In genomic region chr19:2345794-2346663, GRCh38 we compare ENCODE assay signal across 11 cellular contexts. TPM values are rescaled to one million over a fixed set of nuclear protein-coding genes. Genes with fewer than 3 reads are reported as not detected.
DNase-seq lines count a peak whose midpoint lies in the region; ATAC-seq and TF ChIP-seq lines count a peak whose summit lies in the region.
"Had no signal": no experiment of that assay in that cellular context is flagged by ENCODE, and none has a peak within 500 bp of the region (broad histone marks: within the 10 kb centered on the region; RNA-seq: fewer than 3 reads in every experiment).

No MANE protein-coding gene starts in this region.

- H3K4me3 Mint-ChIP-seq in Calu3 (ENCODE audit: low read depth, unreplicated experiment) (no peak overlapping the region), CD14-positive monocyte (no peak overlapping the region)
- H3K4me3 Mint-ChIP-seq in natural killer cell treated with Interleukin-12 subunit alpha and Interleukin-12 subunit beta and Interleukin-15 and Interleukin-18, amount 100 ng/mL, for 72 hours: no peak overlapping the region
- no peak overlapping the region for H3K4me3 Mint-ChIP-seq in activated T-cell treated with anti-CD3 and anti-CD28 coated beads, Interleukin-2, amount 50 U/mL, for 72 hours

- no peak for ATAC-seq in natural killer cell treated with Interleukin-12 subunit alpha and Interleukin-12 subunit beta and Interleukin-15 and Interleukin-18, amount 100 ng/mL, for 72 hours
- no peak for ATAC-seq in activated T-cell treated with anti-CD3 and anti-CD28 coated beads, Interleukin-2, amount 50 U/mL, for 72 hours (replicated peaks in 1 of 2)
- ATAC-seq: foreskin keratinocyte had no signal

- H3K27me3 Mint-ChIP-seq in Calu3 (ENCODE audit: unreplicated experiment): no peaks in the 10 kb centered on the region
- H3K27me3 Mint-ChIP-seq in CD14-positive monocyte (ENCODE audit: low read depth in 3 of 3): peaks cover 0 to 1% (median 0%) of the 10 kb centered on the region in 3 donors
- H3K27me3 Mint-ChIP-seq in natural killer cell treated with Interleukin-12 subunit alpha and Interleukin-12 subunit beta and Interleukin-15 and Interleukin-18, amount 100 ng/mL, for 72 hours: no peaks in the 10 kb centered on the region
- H3K27me3 Mint-ChIP-seq in activated T-cell treated with anti-CD3 and anti-CD28 coated beads, Interleukin-2, amount 50 U/mL, for 72 hours (ENCODE audit: low read depth): no peaks in the 10 kb centered on the region

- CTCF ChIA-PET in Calu3 (lab: Charles Lee): no interaction called here

- TF ChIP-seq CTCF in Calu3 (IDR thresholded peaks at IDR 0.05; ENCODE audit: unreplicated experiment) (no peak), cardiac fibroblast (IDR thresholded peaks at IDR 0.05; ENCODE audit: low read depth, low read length) (no peak), CD14-positive monocyte (IDR thresholded peaks at IDR 0.05) (no peak)

- BruUV-seq in Calu3 (replicated peaks; lab: Mats Ljungman, UMichigan): no TSS peak

- H3K27ac Mint-ChIP-seq in Calu3 (ENCODE audit: unreplicated experiment) (no peak overlapping the region), CD14-positive monocyte (peak overlapping the region in 1 of 7 donors; percentile 15)
- no peak overlapping the region for H3K27ac Mint-ChIP-seq in natural killer cell treated with Interleukin-12 subunit alpha and Interleukin-12 subunit beta and Interleukin-15 and Interleukin-18, amount 100 ng/mL, for 72 hours
- no peak overlapping the region for H3K27ac Mint-ChIP-seq in activated T-cell treated with anti-CD3 and anti-CD28 coated beads, Interleukin-2, amount 50 U/mL, for 72 hours

- no peak overlapping the region for H3K4me3 ChIP-seq in cardiac fibroblast (replicated peaks in 1 of 2; ENCODE audit: low read depth in 2 of 2, low read length in 2 of 2)

- intact Hi-C loops in Calu3 (cut with micrococcal nuclease; ENCODE audit: unreplicated experiment): no loop called here
- intact Hi-C loops in CD14-positive monocyte (cut with micrococcal nuclease): no loop called here

- H3K9me3 Mint-ChIP-seq in Calu3 (ENCODE audit: low read depth, unreplicated experiment) (no peaks in the 10 kb centered on the region), CD14-positive monocyte (no peaks in the 10 kb centered on the region)
- H3K9me3 Mint-ChIP-seq in natural killer cell treated with Interleukin-12 subunit alpha and Interleukin-12 subunit beta and Interleukin-15 and Interleukin-18, amount 100 ng/mL, for 72 hours: no peaks in the 10 kb centered on the region
- H3K9me3 Mint-ChIP-seq in activated T-cell treated with anti-CD3 and anti-CD28 coated beads, Interleukin-2, amount 50 U/mL, for 72 hours: no peaks in the 10 kb centered on the region

- H3K36me3 Mint-ChIP-seq in Calu3 (ENCODE audit: insufficient read depth, unreplicated experiment): peaks cover 11% of the 10 kb centered on the region
- H3K36me3 Mint-ChIP-seq in CD14-positive monocyte: peaks cover 12 to 15% of the 10 kb centered on the region in 2 donors
- no peaks in the 10 kb centered on the region for H3K36me3 Mint-ChIP-seq in natural killer cell treated with Interleukin-12 subunit alpha and Interleukin-12 subunit beta and Interleukin-15 and Interleukin-18, amount 100 ng/mL, for 72 hours
- peaks cover 0 to 1% of the 10 kb centered on the region in 2 donors for H3K36me3 Mint-ChIP-seq in activated T-cell treated with anti-CD3 and anti-CD28 coated beads, Interleukin-2, amount 50 U/mL, for 72 hours (ENCODE audit: insufficient read depth in 2 of 2)

- peaks cover 10% of the 10 kb centered on the region for H3K4me1 Mint-ChIP-seq in Calu3 (ENCODE audit: low read depth, unreplicated experiment)
- H3K4me1 Mint-ChIP-seq in CD14-positive monocyte: no peaks in the 10 kb centered on the region
- peaks cover 0 to 3% of the 10 kb centered on the region in 2 donors for H3K4me1 Mint-ChIP-seq in natural killer cell treated with Interleukin-12 subunit alpha and Interleukin-12 subunit beta and Interleukin-15 and Interleukin-18, amount 100 ng/mL, for 72 hours (ENCODE audit: low read depth in 2 of 2)
- no peaks in the 10 kb centered on the region for H3K4me1 Mint-ChIP-seq in activated T-cell treated with anti-CD3 and anti-CD28 coated beads, Interleukin-2, amount 50 U/mL, for 72 hours (ENCODE audit: low read depth)

- peak; percentile 35 for DNase-seq in Calu3
- peak; percentile 90 for DNase-seq in NCI-H1105 (lab: John Stamatoyannopoulos, UW)
- peak; percentile 21 to 37 for DNase-seq in cardiac fibroblast (ENCODE audit: low read depth in 2 of 2)
- DNase-seq in lung microvascular endothelial cell (ENCODE audit: low read depth in 2 of 2): peak; percentile 22 to 65
- DNase-seq in CD14-positive monocyte (ENCODE audit: low spot score): no peak
- DNase-seq in C1 segment of cervical spinal cord (lab: John Stamatoyannopoulos, UW): no peak
- no peak for DNase-seq in natural killer cell treated with Interleukin-12 subunit alpha and Interleukin-12 subunit beta and Interleukin-15 and Interleukin-18, amount 100 ng/mL, for 72 hours (ENCODE audit: low spot score)
- DNase-seq in activated T-cell treated with anti-CD3 and anti-CD28 coated beads, Interleukin-2, amount 50 U/mL, for 72 hours: no peak
- DNase-seq: foreskin keratinocyte had no signal

RNA-seq across cellular contexts. Expression of gene TMPRSS9, which starts 14.0 kb away (rescaled TPM):
- total RNA-seq in Calu3 (2022) (not detected in 2 replicates), lung microvascular endothelial cell (under 0.01 and 0.20 TPM in 2 replicates)
- under 1 TPM in 1 of 2 donors, not detected in 1; 0.30 TPM for polyA plus RNA-seq in CD14-positive monocyte
- total RNA-seq in natural killer cell treated with Interleukin-12 subunit alpha and Interleukin-12 subunit beta and Interleukin-15 and Interleukin-18, amount 100 ng/mL, for 72 hours: not detected
- under 1 TPM in 1 of 2 donors, not detected in 1; 0.19 TPM for total RNA-seq in activated T-cell treated with anti-CD3 and anti-CD28 coated beads, Interleukin-2, amount 50 U/mL, for 72 hours
- total RNA-seq: foreskin keratinocyte; lower leg skin; T-helper 1 cell treated with Interleukin-12 subunit alpha and Interleukin-12 subunit beta and Interleukin-4 antibody, amounts not matched to agents 30 ng/mL and 1 ng/mL, for 36 hours had no signal
- polyA plus RNA-seq: foreskin keratinocyte had no signal

RNA-seq across cellular contexts. Expression of gene SPPL2B, which starts 17.5 kb away (rescaled TPM):
- total RNA-seq in Calu3 (2022) (56.0 and 59.3 TPM in 2 replicates), lung microvascular endothelial cell (10.5 and 22.6 TPM in 2 replicates)
- polyA plus RNA-seq in CD14-positive monocyte: 1 to 10 TPM; 5.7 to 8.7 TPM
- total RNA-seq in natural killer cell treated with Interleukin-12 subunit alpha and Interleukin-12 subunit beta and Interleukin-15 and Interleukin-18, amount 100 ng/mL, for 72 hours: 10 to 100 TPM; 41.3 to 97.6 TPM
- total RNA-seq in activated T-cell treated with anti-CD3 and anti-CD28 coated beads, Interleukin-2, amount 50 U/mL, for 72 hours: 10 to 100 TPM; 52.0 to 55.3 TPM

RNA-seq across cellular contexts. Expression of gene LSM7, which starts 17.6 kb away (rescaled TPM):
- total RNA-seq in Calu3 (2022): 71.5 and 93.0 TPM in 2 replicates
- total RNA-seq in lung microvascular endothelial cell: 79.4 and 82.8 TPM in 2 replicates
- 100 to 1,000 TPM in 1 of 2 donors, 10 to 100 TPM in 1; 98.6 to 132 TPM for polyA plus RNA-seq in CD14-positive monocyte
- total RNA-seq in natural killer cell treated with Interleukin-12 subunit alpha and Interleukin-12 subunit beta and Interleukin-15 and Interleukin-18, amount 100 ng/mL, for 72 hours: 100 to 1,000 TPM; 111 to 154 TPM
- total RNA-seq in activated T-cell treated with anti-CD3 and anti-CD28 coated beads, Interleukin-2, amount 50 U/mL, for 72 hours: 10 to 100 TPM; 74.7 to 84.5 TPM

RNA-seq across cellular contexts. Expression of gene LINGO3, which starts 38.1 kb away (rescaled TPM):
- total RNA-seq in Calu3 (2022) (not detected in 2 replicates), lung microvascular endothelial cell (not detected in 2 replicates)
- polyA plus RNA-seq in CD14-positive monocyte: 1 to 10 TPM; 2.2 to 2.8 TPM
- total RNA-seq in natural killer cell treated with Interleukin-12 subunit alpha and Interleukin-12 subunit beta and Interleukin-15 and Interleukin-18, amount 100 ng/mL, for 72 hours: under 1 TPM; 0.20 to 0.21 TPM
- total RNA-seq in activated T-cell treated with anti-CD3 and anti-CD28 coated beads, Interleukin-2, amount 50 U/mL, for 72 hours: not detected
- total RNA-seq: foreskin keratinocyte had no signal
- polyA plus RNA-seq: foreskin keratinocyte had no signal

Comparison
In these comparisons a context has a peak if more than half of its experiments do, and no peak if none do; other contexts are left out.
1. DNase-seq: peak in Calu3 (single experiment), NCI-H1105 (single experiment), cardiac fibroblast (2 of 2) and lung microvascular endothelial cell (2 of 2); none in CD14-positive monocyte (single experiment), C1 segment of cervical spinal cord (0 of 14), natural killer cell treated with Interleukin-12 subunit alpha and Interleukin-12 subunit beta and Interleukin-15 and Interleukin-18, amount 100 ng/mL, for 72 hours (single experiment) and activated T-cell treated with anti-CD3 and anti-CD28 coated beads, Interleukin-2, amount 50 U/mL, for 72 hours (0 of 2).